In genomic region chr15:81540909-81541308, GRCh38 we compare ENCODE assay signal across 24 cellular contexts.
DNase-seq lines count a peak whose midpoint lies in the region; ATAC-seq, FAIRE-seq and TF ChIP-seq lines count a peak whose summit lies in the region.
"Had no signal": no experiment of that assay in that cellular context is flagged by ENCODE, and none has a peak within 500 bp of the region (broad histone marks: within the 10 kb centered on the region; RNA-seq: fewer than 3 reads in every experiment).

No MANE protein-coding gene starts in this region.

- peak; percentile 95 for ATAC-seq in Right ventricle myocardium superior (ENCODE audit: poor library complexity)
- no peak for ATAC-seq in right cardiac atrium
- ATAC-seq in heart right ventricle = peak in 7 of 8 donors; percentile 79 to 99 (median 88)
- ATAC-seq in left cardiac atrium = no peak
- peak; percentile 96 for ATAC-seq in left ventricle myocardium superior
- no peak for ATAC-seq in activated naive CD4-positive, alpha-beta T cell treated with anti-CD3 and anti-CD28 coated beads, Interleukin-2, amount 50 U/mL, for 72 hours
- ATAC-seq: A549; CD8-positive, alpha-beta T cell; GM12878 had no signal

- intact Hi-C loops in Right ventricle myocardium superior (cut with DNase I) (no loop called here), right cardiac atrium (cut with DNase I) (no loop called here), heart right ventricle (cut with DNase I) (no loop called here), left cardiac atrium (cut with DNase I) (no loop called here), left ventricle myocardium superior (cut with micrococcal nuclease) (no loop called here), spleen (cut with DNase I; ENCODE audit: low total_unique reads) (no loop called here)

- H3K4me1 ChIP-seq in right cardiac atrium (ENCODE audit: control insufficient read depth, insufficient read depth, low read length) (no peaks in the 10 kb centered on the region), heart right ventricle (peaks cover 0 to 11% (median 0%) of the 10 kb centered on the region in 9 donors), spleen (no peaks in the 10 kb centered on the region)
- H3K4me1 ChIP-seq: A549; BLaER1 treated with 17β-estradiol and CSF1 and Interleukin-3, amounts not matched to agents 10 nM and 100 nM; Caco-2 had no signal

- H3K27ac Mint-ChIP-seq in activated naive CD4-positive, alpha-beta T cell treated with anti-CD3 and anti-CD28 coated beads, Interleukin-2, amount 50 U/mL, for 72 hours = no peak overlapping the region
- H3K27ac Mint-ChIP-seq: B cell; CD4-positive, alpha-beta T cell; CD8-positive, alpha-beta T cell had no signal

- H3K36me3 ChIP-seq in heart right ventricle (no peaks in the 10 kb centered on the region), spleen (no peaks in the 10 kb centered on the region)
- H3K36me3 ChIP-seq: BLaER1 treated with 17β-estradiol and CSF1 and Interleukin-3, amounts not matched to agents 10 nM and 100 nM had no signal

- H3K27me3 ChIP-seq in right cardiac atrium (ENCODE audit: control insufficient read depth, insufficient read depth) = no peaks in the 10 kb centered on the region
- H3K27me3 ChIP-seq in heart right ventricle = no peaks in the 10 kb centered on the region
- peaks cover 0 to 1% (median 0%) of the 10 kb centered on the region in 7 donors for H3K27me3 ChIP-seq in spleen (replicated peaks in 1 of 7)
- H3K27me3 ChIP-seq: BLaER1 treated with 17β-estradiol and CSF1 and Interleukin-3, amounts not matched to agents 10 nM and 100 nM had no signal

- H3K4me3 ChIP-seq in right cardiac atrium (ENCODE audit: low read length) (no peak overlapping the region), heart right ventricle (no peak overlapping the region), spleen (no peak overlapping the region)
- H3K4me3 ChIP-seq: A549; BLaER1 treated with 17β-estradiol and CSF1 and Interleukin-3, amounts not matched to agents 10 nM and 100 nM; GM12878 had no signal

- no peaks in the 10 kb centered on the region for H3K36me3 Mint-ChIP-seq in activated naive CD4-positive, alpha-beta T cell treated with anti-CD3 and anti-CD28 coated beads, Interleukin-2, amount 50 U/mL, for 72 hours
- H3K36me3 Mint-ChIP-seq: CD8-positive, alpha-beta T cell had no signal

- TF ChIP-seq CTCF in heart right ventricle (IDR thresholded peaks at IDR 0.05) (no peak), spleen (IDR thresholded peaks at IDR 0.05 in 8 of 11, conservative IDR thresholded peaks at IDR 0.05 in 3 of 11) (no peak)

- DNase-seq in Right ventricle myocardium superior (no peak), right cardiac atrium (no peak), heart right ventricle (peak in 1 of 2 donors; percentile 29), left cardiac atrium (no peak), GM19239 (ENCODE audit: insufficient read length, low spot score) (no peak), left ventricle myocardium superior (no peak), spleen (no peak)
- DNase-seq in activated naive CD4-positive, alpha-beta T cell treated with anti-CD3 and anti-CD28 coated beads, Interleukin-2, amount 50 U/mL, for 72 hours (ENCODE audit: low spot score in 2 of 2) = no peak
- DNase-seq: 8988T; AML-193; Caco-2; Calu3; CD4-positive, alpha-beta T cell; CD8-positive, alpha-beta T cell; DMS79 treated with DMSO at 0.1 percent for 48 hours; GDM1 had no signal

- no peaks in the 10 kb centered on the region for H3K9me3 Mint-ChIP-seq in activated naive CD4-positive, alpha-beta T cell treated with anti-CD3 and anti-CD28 coated beads, Interleukin-2, amount 50 U/mL, for 72 hours
- H3K9me3 Mint-ChIP-seq: CD4-positive, alpha-beta T cell had no signal

- H3K27ac ChIP-seq in right cardiac atrium (ENCODE audit: low read length) (no peak overlapping the region), heart right ventricle (peak overlapping the region in 1 of 10 donors; percentile 9), spleen (no peak overlapping the region)
- H3K27ac ChIP-seq: A549; BLaER1 treated with 17β-estradiol and CSF1 and Interleukin-3, amounts not matched to agents 10 nM and 100 nM; C4-2B had no signal

- no peaks in the 10 kb centered on the region for H3K9me3 ChIP-seq in right cardiac atrium (ENCODE audit: control insufficient read depth, low read length)
- peaks cover 0 to 11% (median 0%) of the 10 kb centered on the region in 11 donors for H3K9me3 ChIP-seq in heart right ventricle
- no peaks in the 10 kb centered on the region for H3K9me3 ChIP-seq in spleen
- H3K9me3 ChIP-seq: A549, Caco-2 had no signal

- FAIRE-seq in GM19239 (lab: Jason Lieb, UNC) = peak; percentile 40
- FAIRE-seq: A549, D721Med, GM12878, GM12892, GM18507 had no signal

- no peak for TF ChIP-seq POLR2A in spleen (IDR thresholded peaks at IDR 0.05)

Comparison
In these comparisons a context has a peak if more than half of its experiments do, and no peak if none do; other contexts are left out.
1. ATAC-seq: peak in Right ventricle myocardium superior (single experiment), heart right ventricle (7 of 8) and left ventricle myocardium superior (single experiment); none in right cardiac atrium (0 of 2), left cardiac atrium (0 of 2) and activated naive CD4-positive, alpha-beta T cell treated with anti-CD3 and anti-CD28 coated beads, Interleukin-2, amount 50 U/mL, for 72 hours (0 of 2).